ENCODE assay signal across 9 cellular contexts in genomic region chr14:30906752-30907658, GRCh38. TPM values are rescaled to one million over a fixed set of nuclear protein-coding genes. Genes with fewer than 3 reads are reported as not detected.
DNase-seq lines count a peak whose midpoint lies in the region; ATAC-seq and TF ChIP-seq lines count a peak whose summit lies in the region.
"Had no signal": no experiment of that assay in that cellular context is flagged by ENCODE, and none has a peak within 500 bp of the region (broad histone marks: within the 10 kb centered on the region; RNA-seq: fewer than 3 reads in every experiment).

No MANE protein-coding gene starts in this region.

- intact Hi-C loops in lower lobe of right lung (cut with DNase I) = no loop called here

- ATAC-seq in HG03571 (IDR thresholded peaks at IDR 0.05; ENCODE audit: unreplicated experiment) = no peak
- ATAC-seq in lower lobe of right lung = no peak
- no peak for ATAC-seq in GM18909 (IDR thresholded peaks at IDR 0.05; ENCODE audit: poor library complexity, unreplicated experiment)
- ATAC-seq in HG03342 (IDR thresholded peaks at IDR 0.05; ENCODE audit: unreplicated experiment) = no peak

- H3K36me3 ChIP-seq in lower lobe of right lung = peaks cover 90% of the 10 kb centered on the region

- peak; percentile 8 for DNase-seq in EL
- DNase-seq in Jurkat, Clone E6-1 (ENCODE audit: low read depth, low spot score) = peak; percentile 16
- no peak for DNase-seq in astrocyte of the cerebellum (ENCODE audit: low read depth)
- peak; percentile 26 for DNase-seq in midbrain (lab: John Stamatoyannopoulos, UW)
- DNase-seq in lower lobe of right lung = no peak
- DNase-seq: activated CD4-positive, alpha-beta T cell treated with anti-CD3 and anti-CD28 coated beads, Interleukin-2, amount 10 ng/mL, durations not matched to agents 7 days and 5 days had no signal

- no peaks in the 10 kb centered on the region for H3K4me1 ChIP-seq in lower lobe of right lung

- in situ Hi-C loops in astrocyte of the cerebellum (cut with HindIII; ENCODE audit: low sequenced_read_pairs) = no loop called here

- no peaks in the 10 kb centered on the region for H3K9me3 ChIP-seq in lower lobe of right lung

- no peaks in the 10 kb centered on the region for H3K27me3 ChIP-seq in lower lobe of right lung (ENCODE audit: low read depth)

- H3K27ac ChIP-seq in lower lobe of right lung = no peak overlapping the region

- H3K4me3 ChIP-seq in Jurkat, Clone E6-1 (ENCODE audit: low read length) = no peak overlapping the region
- H3K4me3 ChIP-seq in astrocyte of the cerebellum (ENCODE audit: low read depth, low read length) (no peak overlapping the region), lower lobe of right lung (no peak overlapping the region)

- peak; percentile 23 for TF ChIP-seq CTCF in astrocyte of the cerebellum (IDR thresholded peaks at IDR 0.05; ENCODE audit: low read depth, low read length, missing control alignments)
- no peak for TF ChIP-seq CTCF in lower lobe of right lung (IDR thresholded peaks at IDR 0.05)

RNA-seq across cellular contexts. Expression of gene COCH, which starts 32.6 kb away (rescaled TPM):
- 56.9 TPM for polyA plus RNA-seq in Jurkat, Clone E6-1 (2012; ENCODE audit: insufficient read depth, insufficient read length)
- total RNA-seq in lower lobe of right lung = 0.50 TPM

Comparison
In these comparisons a context has a peak if more than half of its experiments do, and no peak if none do; other contexts are left out.
1. DNase-seq: peak in EL (single experiment), Jurkat, Clone E6-1 (single experiment) and midbrain (single experiment); none in astrocyte of the cerebellum (single experiment) and lower lobe of right lung (single experiment).